ENCODE assay signal across 14 cellular contexts in the genomic region with DNA sequence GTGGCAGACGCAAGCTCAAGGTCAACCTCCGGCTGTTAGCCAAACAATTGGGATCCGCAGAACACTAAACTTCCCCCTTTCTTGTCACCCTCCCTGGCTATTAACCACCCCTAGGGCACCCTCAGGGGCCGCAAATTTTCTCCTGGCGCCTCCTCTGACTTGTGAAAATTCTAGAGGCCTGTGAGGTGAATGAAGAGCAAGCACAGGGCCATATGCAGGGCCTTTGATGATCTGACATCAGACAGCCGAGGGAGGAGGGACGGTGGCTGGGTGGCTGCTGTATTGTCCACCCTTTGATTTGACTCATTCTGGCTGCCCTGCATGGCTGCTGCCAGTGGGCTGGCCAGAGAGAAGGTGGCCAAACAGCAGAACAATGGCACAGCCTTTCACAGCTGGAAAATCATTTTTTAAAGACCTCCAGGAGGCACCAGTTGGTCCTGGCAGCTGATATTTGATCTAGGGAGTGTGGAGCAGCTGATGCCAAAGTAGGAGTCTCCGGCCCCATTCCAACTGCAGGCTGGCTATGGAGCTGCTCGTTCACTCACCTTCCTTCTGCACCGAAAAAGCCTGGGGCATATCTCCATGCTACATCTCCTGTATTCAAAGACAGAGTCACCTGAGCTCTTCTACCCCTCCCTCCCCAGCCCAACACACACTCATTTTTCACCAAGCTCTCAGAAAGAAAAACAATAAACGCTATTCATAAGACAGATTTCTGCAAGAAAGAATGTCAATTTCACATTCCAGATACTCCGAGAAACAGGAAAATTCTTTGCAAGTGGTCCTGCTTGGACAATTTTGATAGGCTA. TPM values are rescaled to one million over a fixed set of nuclear protein-coding genes. Genes with fewer than 3 reads are reported as not detected.
DNase-seq lines count a peak whose midpoint lies in the region; ATAC-seq and TF ChIP-seq lines count a peak whose summit lies in the region.
"Had no signal": no experiment of that assay in that cellular context is flagged by ENCODE, and none has a peak within 500 bp of the region (broad histone marks: within the 10 kb centered on the region; RNA-seq: fewer than 3 reads in every experiment).

No MANE protein-coding gene starts in this region.

- H3T11ph ChIP-seq in H9 (ENCODE audit: low read length) = no peak overlapping the region

- no peak overlapping the region for H3K9ac ChIP-seq in H9 (ENCODE audit: extremely low read depth, insufficient read length, low read length)
- H3K9ac ChIP-seq: KMS-11 had no signal

- in situ Hi-C loops in gastrocnemius medialis (cut with MboI; ENCODE audit: low sequenced_read_pairs in 4 of 4) = no loop called here

- H3K9me3 ChIP-seq in H9 (ENCODE audit: control insufficient read depth, low read depth, low read length) (no peaks in the 10 kb centered on the region), gastrocnemius medialis (no peaks in the 10 kb centered on the region)
- H3K9me3 ChIP-seq: right atrium auricular region had no signal

- no peak overlapping the region for H2BK12ac ChIP-seq in H9 (ENCODE audit: insufficient read length, low read depth, low read length)

- H3K9me3 Mint-ChIP-seq in H9 (no peaks in the 10 kb centered on the region), mesothelial cell of epicardium (peaks cover 3% of the 10 kb centered on the region)
- peaks cover 2% of the 10 kb centered on the region for H3K9me3 Mint-ChIP-seq in activated naive CD4-positive, alpha-beta T cell treated with anti-CD3 and anti-CD28 coated beads for 36 hours
- H3K9me3 Mint-ChIP-seq: activated naive CD8-positive, alpha-beta T cell treated with anti-CD3 and anti-CD28 coated beads, Interleukin-2, amount 10 ng/mL, durations not matched to agents 7 days and 5 days had no signal

- H3K79me1 ChIP-seq in H9 (ENCODE audit: insufficient read depth, low read depth, low read length, poor library complexity, severe bottlenecking) = no peaks in the 10 kb centered on the region

- no peak overlapping the region for H2AFZ ChIP-seq in H9 (ENCODE audit: low read length)

- H3K36me3 ChIP-seq in gastrocnemius medialis = no peaks in the 10 kb centered on the region
- H3K36me3 ChIP-seq: right atrium auricular region had no signal

- H3K4me3 Mint-ChIP-seq in H9 = no peak overlapping the region
- no peak overlapping the region for H3K4me3 Mint-ChIP-seq in mesothelial cell of epicardium
- H3K4me3 Mint-ChIP-seq in activated naive CD4-positive, alpha-beta T cell treated with anti-CD3 and anti-CD28 coated beads for 36 hours = no peak overlapping the region
- H3K4me3 Mint-ChIP-seq: activated naive CD8-positive, alpha-beta T cell treated with anti-CD3 and anti-CD28 coated beads, Interleukin-2, amount 10 ng/mL, durations not matched to agents 7 days and 5 days; activated T-cell treated with anti-CD3 and anti-CD28 coated beads, Interleukin-2, amount 50 U/mL, for 4 hours; B cell; effector memory CD8-positive, alpha-beta T cell had no signal

- TF ChIP-seq CTCF in H9 (conservative IDR thresholded peaks at IDR 0.05) (no peak), mesothelial cell of epicardium (IDR thresholded peaks at IDR 0.05; ENCODE audit: unreplicated experiment) (no peak), gastrocnemius medialis (IDR thresholded peaks at IDR 0.05 in 4 of 5, conservative IDR thresholded peaks at IDR 0.05 in 1 of 5) (no peak)

- no peak overlapping the region for H2BK20ac ChIP-seq in H9 (ENCODE audit: low read depth, low read length, poor library complexity, severe bottlenecking)

- no peak overlapping the region for H2BK120ac ChIP-seq in H9 (ENCODE audit: low read depth, low read length, poor library complexity, severe bottlenecking)

- H3K36me3 Mint-ChIP-seq in H9 (ENCODE audit: insufficient read depth in 1 of 3, low read depth in 3 of 3) = no peaks in the 10 kb centered on the region
- no peaks in the 10 kb centered on the region for H3K36me3 Mint-ChIP-seq in mesothelial cell of epicardium
- no peaks in the 10 kb centered on the region for H3K36me3 Mint-ChIP-seq in activated naive CD4-positive, alpha-beta T cell treated with anti-CD3 and anti-CD28 coated beads for 36 hours (ENCODE audit: low read depth)
- H3K36me3 Mint-ChIP-seq: activated naive CD8-positive, alpha-beta T cell treated with anti-CD3 and anti-CD28 coated beads, Interleukin-2, amount 10 ng/mL, durations not matched to agents 7 days and 5 days had no signal

- H3K4me1 ChIP-seq in H9 (ENCODE audit: insufficient read depth, low read length) (peaks cover 2% of the 10 kb centered on the region; the same call in 1 of the 2 replicates), gastrocnemius medialis (no peaks in the 10 kb centered on the region)
- H3K4me1 ChIP-seq: right atrium auricular region had no signal

- H3K23me2 ChIP-seq in H9 (ENCODE audit: insufficient read length, low read depth, low read length, poor library complexity, severe bottlenecking) = no peaks in the 10 kb centered on the region

- CTCF ChIA-PET in activated naive CD4-positive, alpha-beta T cell treated with anti-CD3 and anti-CD28 coated beads for 36 hours (lab: Charles Lee) = no interaction called here

- H3K4me2 ChIP-seq in H9 (ENCODE audit: insufficient read depth, insufficient read length, low read length) = no peak overlapping the region
- H3K4me2 ChIP-seq: KMS-11 had no signal

- WGBS in H9 (ENCODE audit: extremely low coverage, insufficient read length, low lambda C conversion rate) = no CpG with 5 or more reads among the region's 12 CpGs

- no peak for TF ChIP-seq POLR2A in gastrocnemius medialis (IDR thresholded peaks at IDR 0.05)

- no peak overlapping the region for H3K14ac ChIP-seq in H9 (ENCODE audit: insufficient read depth, low read length)

- H3K27ac Mint-ChIP-seq in H9 (no peak overlapping the region), mesothelial cell of epicardium (peak overlapping the region; percentile 25)
- H3K27ac Mint-ChIP-seq in activated naive CD4-positive, alpha-beta T cell treated with anti-CD3 and anti-CD28 coated beads for 36 hours = no peak overlapping the region
- H3K27ac Mint-ChIP-seq: activated naive CD8-positive, alpha-beta T cell treated with anti-CD3 and anti-CD28 coated beads, Interleukin-2, amount 10 ng/mL, durations not matched to agents 7 days and 5 days; B cell; effector memory CD8-positive, alpha-beta T cell had no signal

- intact Hi-C loops in gastrocnemius medialis (cut with DNase I; ENCODE audit: low total_unique reads) = no loop called here
- intact Hi-C loops in activated naive CD4-positive, alpha-beta T cell treated with anti-CD3 and anti-CD28 coated beads for 36 hours (cut with micrococcal nuclease) = no loop called here

- H3K4me3 ChIP-seq in gastrocnemius medialis = no peak overlapping the region
- H3K4me3 ChIP-seq: right atrium auricular region had no signal

- H2BK15ac ChIP-seq in H9 (ENCODE audit: low read depth, low read length) = no peak overlapping the region

- H3K56ac ChIP-seq in H9 (ENCODE audit: insufficient read length, low read depth, low read length) = no peak overlapping the region

- H2BK5ac ChIP-seq in H9 (ENCODE audit: insufficient read length, low read length) = no peak overlapping the region

- H3K23ac ChIP-seq in H9 (ENCODE audit: insufficient read length, low read depth, low read length) = no peak overlapping the region

- no peak for ATAC-seq in gastrocnemius medialis
- no peak for ATAC-seq in GM21717 (IDR thresholded peaks at IDR 0.05; ENCODE audit: unreplicated experiment)
- ATAC-seq: activated T-cell treated with anti-CD3 and anti-CD28 coated beads, Interleukin-2, amount 50 U/mL, for 4 hours; effector memory CD8-positive, alpha-beta T cell had no signal

- peaks cover 11% of the 10 kb centered on the region for H3K27me3 Mint-ChIP-seq in H9 (ENCODE audit: low read depth)
- H3K27me3 Mint-ChIP-seq in mesothelial cell of epicardium (ENCODE audit: low read depth) = peaks cover 44% of the 10 kb centered on the region
- peaks cover 44% of the 10 kb centered on the region for H3K27me3 Mint-ChIP-seq in activated naive CD4-positive, alpha-beta T cell treated with anti-CD3 and anti-CD28 coated beads for 36 hours (ENCODE audit: low read depth)

- H3K4ac ChIP-seq in H9 (ENCODE audit: low read depth, low read length) = no peak overlapping the region

- no peak overlapping the region for H3K18ac ChIP-seq in H9 (ENCODE audit: insufficient read length, low read depth, low read length)

- DNase-seq in H9 (peak; percentile 39), NCI-H1694 (lab: John Stamatoyannopoulos, UW) (peak; percentile 77), SHP77 (lab: John Stamatoyannopoulos, UW) (peak; percentile 22 to 24), mesothelial cell of epicardium (ENCODE audit: low spot score in 2 of 2, unreplicated experiment in 2 of 2) (peak in 1 of 2 experiments; percentile 19), gastrocnemius medialis (no peak), superior temporal gyrus (ENCODE audit: extremely low spot score) (no peak)
- DNase-seq in activated naive CD4-positive, alpha-beta T cell treated with anti-CD3 and anti-CD28 coated beads for 36 hours = no peak
- DNase-seq: activated naive CD8-positive, alpha-beta T cell treated with anti-CD3 and anti-CD28 coated beads, Interleukin-2, amount 10 ng/mL, durations not matched to agents 7 days and 5 days; activated T-cell treated with anti-CD3 and anti-CD28 coated beads, Interleukin-2, amount 50 U/mL, for 4 hours; effector memory CD8-positive, alpha-beta T cell had no signal

- no peaks in the 10 kb centered on the region for H3K27me3 ChIP-seq in H9 (ENCODE audit: insufficient read depth, low read length)
- H3K27me3 ChIP-seq in gastrocnemius medialis = peaks cover 0 to 18% (median 18%) of the 10 kb centered on the region in 3 donors
- H3K27me3 ChIP-seq: right atrium auricular region had no signal

- no peak overlapping the region for H2AK5ac ChIP-seq in H9 (ENCODE audit: insufficient read length, low read length)

- H3K27ac ChIP-seq in H9 (ENCODE audit: insufficient read length, low read depth, low read length) (no peak overlapping the region), gastrocnemius medialis (no peak overlapping the region)
- H3K27ac ChIP-seq: KMS-11, right atrium auricular region had no signal

- no peak overlapping the region for H4K91ac ChIP-seq in H9 (ENCODE audit: insufficient read length, low read depth, low read length)

- H3K79me2 ChIP-seq in H9 (ENCODE audit: insufficient read depth, low read length) = no peaks in the 10 kb centered on the region

- no peaks in the 10 kb centered on the region for H4K20me1 ChIP-seq in H9 (ENCODE audit: control insufficient read depth, insufficient read depth, insufficient read length)

- H3K4me1 Mint-ChIP-seq in H9 (peaks cover 13 to 15% of the 10 kb centered on the region in 2 experiments), mesothelial cell of epicardium (peaks cover 12% of the 10 kb centered on the region)
- no peaks in the 10 kb centered on the region for H3K4me1 Mint-ChIP-seq in activated naive CD4-positive, alpha-beta T cell treated with anti-CD3 and anti-CD28 coated beads for 36 hours (ENCODE audit: low read depth)
- H3K4me1 Mint-ChIP-seq: B cell had no signal

- no peak overlapping the region for H4K8ac ChIP-seq in H9 (replicated peaks; ENCODE audit: insufficient read length, low read depth, low read length)

- H4K5ac ChIP-seq in H9 (ENCODE audit: insufficient read length, low read depth, low read length) = no peak overlapping the region

RNA-seq across cellular contexts. Expression of gene BARHL2, which starts 44.9 kb away (rescaled TPM):
- not detected in 2 replicates for total RNA-seq in H9 (2021)
- not detected in 3 replicates for total RNA-seq in mesothelial cell of epicardium
- total RNA-seq in gastrocnemius medialis = not detected
- not detected for total RNA-seq in activated naive CD4-positive, alpha-beta T cell treated with anti-CD3 and anti-CD28 coated beads for 36 hours
- total RNA-seq: activated naive CD8-positive, alpha-beta T cell treated with anti-CD3 and anti-CD28 coated beads, Interleukin-2, amount 10 ng/mL, durations not matched to agents 7 days and 5 days; activated T-cell treated with anti-CD3 and anti-CD28 coated beads, Interleukin-2, amount 50 U/mL, for 4 hours; B cell; right atrium auricular region had no signal

Comparison
In these comparisons a context has a peak if more than half of its experiments do, and no peak if none do; other contexts are left out.
1. DNase-seq: peak in H9 (single experiment), NCI-H1694 (single experiment) and SHP77 (2 of 2); none in gastrocnemius medialis (0 of 2), activated naive CD4-positive, alpha-beta T cell treated with anti-CD3 and anti-CD28 coated beads for 36 hours (single experiment) and superior temporal gyrus (single experiment).